In the genomic region with DNA sequence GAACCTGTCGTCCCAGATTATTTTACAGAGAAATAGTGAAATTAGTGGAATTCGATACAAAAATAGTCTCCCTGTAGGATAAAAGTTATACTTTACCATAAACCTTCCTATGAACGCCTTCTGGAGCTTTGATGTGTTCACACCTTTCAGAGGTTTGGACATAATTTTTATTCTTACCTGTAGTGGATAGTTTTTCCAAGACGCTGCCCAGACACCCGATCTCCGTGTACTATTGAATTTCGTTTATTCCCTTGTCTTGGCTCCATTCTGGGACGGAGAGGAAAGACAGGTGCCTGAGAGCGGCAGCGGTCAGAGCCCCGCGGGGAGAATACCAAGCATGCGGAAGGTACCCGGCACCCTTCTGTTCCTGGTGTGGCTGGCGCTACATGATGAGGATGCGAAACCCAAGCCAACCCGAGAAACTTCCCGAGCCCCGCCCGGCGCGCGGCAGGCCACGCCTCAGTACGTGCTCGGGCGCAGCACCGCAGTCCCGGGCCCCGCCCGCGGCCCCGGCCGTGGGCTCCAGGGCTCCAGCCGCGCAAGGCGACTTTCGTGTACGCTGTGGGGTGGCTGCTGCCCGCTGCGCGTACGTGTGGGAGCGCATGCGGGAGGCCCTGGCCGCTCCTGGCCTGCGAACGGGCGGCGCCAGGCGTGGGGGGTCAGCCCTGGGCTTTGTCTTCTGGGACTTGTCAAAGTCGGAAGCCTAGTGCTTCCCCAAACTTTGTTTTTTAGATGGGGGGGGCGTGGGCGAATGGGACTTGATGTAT, we compare ENCODE assay signal across 8 cellular contexts. TPM values are rescaled to one million over a fixed set of nuclear protein-coding genes. Genes with fewer than 3 reads are reported as not detected.
DNase-seq lines count a peak whose midpoint lies in the region; ATAC-seq and TF ChIP-seq lines count a peak whose summit lies in the region.

No MANE protein-coding gene starts in this region.

- peaks cover 0 to 24% (median 0%) of the 10 kb centered on the region in 4 donors for H3K36me3 ChIP-seq in sigmoid colon

- peaks cover 12% of the 10 kb centered on the region for H3K27me3 Mint-ChIP-seq in T-helper 17 cell

- peak; percentile 16 to 39 for TF ChIP-seq POLR2A in sigmoid colon (IDR thresholded peaks at IDR 0.05)

- peaks cover 3% of the 10 kb centered on the region for H3K36me3 Mint-ChIP-seq in T-helper 17 cell (ENCODE audit: low read depth)

- intact Hi-C loops in sigmoid colon (cut with DNase I) = loop anchor here (2.0 to 5.0 kb wide), 2 partner anchors 56 to 279 kb away; a partner anchor contains a TSS

- H3K4me3 Mint-ChIP-seq in T-helper 17 cell = peak overlapping the region; percentile 92

- TF ChIP-seq EP300 in sigmoid colon (IDR thresholded peaks at IDR 0.05) = no peak

- DNase-seq in DMS153 (lab: John Stamatoyannopoulos, UW) (peak; percentile 86), KG1 (lab: John Stamatoyannopoulos, UW) (peak; percentile 75), T-helper 17 cell (peak; percentile 64 to 74 (median 72)), astrocyte of the hippocampus (ENCODE audit: low read depth, low spot score) (peak; percentile 78), hippocampal formation (lab: John Stamatoyannopoulos, UW) (peak; percentile 30 to 41), sigmoid colon (peak; percentile 92), HuH-7 (ENCODE audit: low spot score) (no peak)

- WGBS in sigmoid colon, 2 donors = 1% methylated on average over 54 of the region's 54 CpGs

- H3K4me3 ChIP-seq in sigmoid colon = peak overlapping the region; percentile 42 to 64 (median 62)

- no peaks in the 10 kb centered on the region for H3K27me3 ChIP-seq in sigmoid colon

- peaks cover 0 to 22% (median 8%) of the 10 kb centered on the region in 4 donors for H3K4me1 ChIP-seq in sigmoid colon

- H3K27ac ChIP-seq in sigmoid colon = peak overlapping the region; percentile 84 to 93 (median 89)

- ATAC-seq in GM21528 (IDR thresholded peaks at IDR 0.05; ENCODE audit: low FRiP score, unreplicated experiment) (peak; percentile 92), T-helper 17 cell (peak; percentile 97)

- H3K9me3 ChIP-seq in T-helper 17 cell (ENCODE audit: control insufficient read depth, low read length, poor library complexity, severe bottlenecking) (no peaks in the 10 kb centered on the region), sigmoid colon (no peaks in the 10 kb centered on the region)

- H3K27ac Mint-ChIP-seq in T-helper 17 cell = peak overlapping the region; percentile 88

- peaks cover 15% of the 10 kb centered on the region for H3K4me1 Mint-ChIP-seq in T-helper 17 cell

- TF ChIP-seq CTCF in sigmoid colon (IDR thresholded peaks at IDR 0.05) = no peak

RNA-seq across cellular contexts. Expression of a gene that starts 11.3 kb away (rescaled TPM):
- total RNA-seq in T-helper 17 cell = 1 to 10 TPM; 3.3 to 4.3 TPM
- total RNA-seq in sigmoid colon = 1 to 10 TPM; 4.1 to 7.8 (median 7.0) TPM
- 1 to 10 TPM in 2 of 3 donors, under 1 TPM in 1; 0.92 to 3.1 (median 1.2) TPM for polyA plus RNA-seq in sigmoid colon

RNA-seq across cellular contexts. Expression of a gene that starts 55.6 kb away (rescaled TPM):
- total RNA-seq in T-helper 17 cell = 100 to 1,000 TPM; 175 to 204 TPM
- 10 to 100 TPM; 49.7 to 84.0 (median 67.0) TPM for total RNA-seq in sigmoid colon
- 10 to 100 TPM; 31.8 to 74.3 (median 50.9) TPM for polyA plus RNA-seq in sigmoid colon
